In the genomic region with DNA sequence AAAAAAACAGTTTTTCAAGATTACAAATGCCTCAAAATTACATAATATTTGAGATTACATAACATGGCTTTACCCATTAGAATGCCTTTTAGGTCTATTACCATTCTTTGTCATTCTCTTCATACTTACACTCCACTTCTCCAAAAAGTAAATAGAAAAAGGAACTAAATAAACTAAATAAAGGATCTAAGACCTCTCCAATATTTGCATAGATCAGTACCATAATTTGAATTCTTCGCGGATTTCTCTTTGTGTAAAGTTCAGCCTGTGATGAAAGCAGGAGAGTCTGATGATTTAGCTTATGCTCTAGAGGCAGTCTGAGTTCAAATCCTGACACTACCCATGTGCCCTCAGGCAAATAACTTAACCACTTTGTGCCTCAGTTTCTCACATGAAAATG, we compare ENCODE assay signal across 20 cellular contexts. TPM values are rescaled to one million over a fixed set of nuclear protein-coding genes. Genes with fewer than 3 reads are reported as not detected.
DNase-seq lines count a peak whose midpoint lies in the region; ATAC-seq and TF ChIP-seq lines count a peak whose summit lies in the region.
"Had no signal": no experiment of that assay in that cellular context is flagged by ENCODE, and none has a peak within 500 bp of the region (broad histone marks: within the 10 kb centered on the region; RNA-seq: fewer than 3 reads in every experiment).

No MANE protein-coding gene starts in this region.

- TF ChIP-seq CTCF in lower lobe of right lung (IDR thresholded peaks at IDR 0.05) = no peak

- no peaks in the 10 kb centered on the region for H3K27me3 ChIP-seq in lower lobe of right lung (ENCODE audit: low read depth)

- H3K9me3 ChIP-seq in lower lobe of right lung = no peaks in the 10 kb centered on the region

- peak; percentile 67 to 76 for ATAC-seq in lower lobe of right lung
- ATAC-seq in HG02981 (IDR thresholded peaks at IDR 0.05; ENCODE audit: unreplicated experiment) = no peak
- ATAC-seq in GM18502 (IDR thresholded peaks at IDR 0.05; ENCODE audit: poor library complexity, unreplicated experiment) = no peak
- no peak for ATAC-seq in GM18505 (IDR thresholded peaks at IDR 0.05; ENCODE audit: unreplicated experiment)
- ATAC-seq: GM23338, HCT116, Panc1 had no signal

- H3K4me1 ChIP-seq in lower lobe of right lung = peaks cover 21% of the 10 kb centered on the region

- H3K36me3 ChIP-seq in lower lobe of right lung = no peaks in the 10 kb centered on the region

- no peak for TF ChIP-seq POLR2A in GM18505 (IDR thresholded peaks at IDR 0.05; ENCODE audit: borderline replicate concordance, extremely low read depth, insufficient read depth, insufficient read length)

- DNase-seq in SKM-1 treated with dmso at 0.1 percent for 144 hours (lab: John Stamatoyannopoulos, UW; ENCODE audit: unreplicated experiment) (peak; percentile 19), SKM-1 (lab: John Stamatoyannopoulos, UW; ENCODE audit: unreplicated experiment) (no peak), NOMO-1 treated with dmso at 0.1 percent for 144 hours (lab: John Stamatoyannopoulos, UW; ENCODE audit: unreplicated experiment) (peak; percentile 40), lower lobe of right lung (no peak), substantia nigra (lab: John Stamatoyannopoulos, UW) (no peak)
- DNase-seq: CD4-positive, alpha-beta T cell; DMS153; GDM1; NCI-H1417; NCI-H187; NCI-H2227 treated with DMSO at 0.1 percent for 48 hours; NCI-H510A treated with DMSO at 0.1 percent for 48 hours; NCI-H82 had no signal

- no peak overlapping the region for H3K4me3 ChIP-seq in lower lobe of right lung
- H3K4me3 ChIP-seq: GM23338 had no signal

- H3K27ac ChIP-seq in lower lobe of right lung (no peak overlapping the region), substantia nigra (ENCODE audit: low read depth, low read length, poor library complexity, severe bottlenecking) (no peak overlapping the region)
- H3K27ac ChIP-seq: 22Rv1 had no signal

- intact Hi-C loops in lower lobe of right lung (cut with DNase I) = no loop called here

RNA-seq across cellular contexts. Expression of a gene that starts 56.4 kb away (rescaled TPM):
- total RNA-seq in lower lobe of right lung = 39.0 TPM

Comparison
In these comparisons a context has a peak if more than half of its experiments do, and no peak if none do; other contexts are left out.
1. DNase-seq: peak in SKM-1 treated with dmso at 0.1 percent for 144 hours (single experiment) and NOMO-1 treated with dmso at 0.1 percent for 144 hours (single experiment); none in SKM-1 (single experiment), lower lobe of right lung (single experiment) and substantia nigra (0 of 49).
2. ATAC-seq: peak in lower lobe of right lung (2 of 2); none in HG02981 (single experiment), GM18502 (single experiment) and GM18505 (single experiment).